15 cellular contexts compared by ENCODE assay signal in the genomic region with DNA sequence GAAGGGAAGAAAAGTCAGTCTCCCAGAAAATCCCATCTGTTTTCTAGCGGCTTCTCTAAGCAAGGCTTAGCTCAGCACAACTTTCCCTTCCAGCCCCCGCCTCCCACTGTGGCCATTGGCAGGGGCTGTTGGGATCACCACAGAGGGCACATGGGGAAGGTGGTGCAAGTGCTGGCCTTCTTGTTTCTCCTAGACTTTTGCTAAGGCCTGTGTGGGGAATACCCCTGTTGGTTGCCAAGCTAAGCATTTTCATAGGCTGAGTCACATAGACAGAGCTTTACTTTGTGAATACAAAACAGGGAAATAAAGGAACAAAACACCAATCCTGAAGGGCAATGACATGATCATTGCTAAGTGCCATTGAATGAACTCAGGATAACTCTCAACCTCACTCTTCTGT. TPM values are rescaled to one million over a fixed set of nuclear protein-coding genes. Genes with fewer than 3 reads are reported as not detected.
A peak's percentile ranks its signal among the peaks of the same experiment; 100 is the strongest.
DNase-seq lines count a peak whose midpoint lies in the region; ATAC-seq, FAIRE-seq and TF ChIP-seq lines count a peak whose summit lies in the region.
"Had no signal": no experiment of that assay in that cellular context is flagged by ENCODE, and none has a peak within 500 bp of the region (broad histone marks: within the 10 kb centered on the region; RNA-seq: fewer than 3 reads in every experiment).

No MANE protein-coding gene starts in this region.

- no peak for TF ChIP-seq RAD21 in HepG2 (CRISPR knock-in tag; IDR thresholded peaks at IDR 0.05)

- no peak overlapping the region for H3K4me2 ChIP-seq in HepG2 (ENCODE audit: low read depth, low read length)

- H3K9me3 ChIP-seq in AG04450 (ENCODE audit: control insufficient read depth, insufficient read depth, low read length) (no peaks in the 10 kb centered on the region; the same call in 1 of the 2 replicates), HepG2 (ENCODE audit: low read length) (no peaks in the 10 kb centered on the region)
- H3K9me3 ChIP-seq: neutrophil had no signal

- TF ChIP-seq CTCF in AG04450 (IDR thresholded peaks at IDR 0.05; ENCODE audit: low read depth, low read length) (no peak), bronchial epithelial cell (IDR thresholded peaks at IDR 0.05; ENCODE audit: insufficient read depth, low read length, severe bottlenecking) (no peak), HepG2 (CRISPR knock-in tag; IDR thresholded peaks at IDR 0.05) (no peak)

- DNase-seq in AG04450 (ENCODE audit: low read depth, low spot score) = peak; percentile 55
- peak; percentile 15 for DNase-seq in HS-5 (ENCODE audit: low read depth)
- peak; percentile 78 for DNase-seq in bronchial epithelial cell (ENCODE audit: low read depth)
- DNase-seq in HepG2 (ENCODE audit: low spot score) = peak; percentile 40
- no peak for DNase-seq in G401 (ENCODE audit: low spot score)
- DNase-seq in posterior cingulate gyrus = no peak
- DNase-seq in HEK293T (ENCODE audit: extremely low spot score) = no peak
- DNase-seq: activated CD4-positive, alpha-beta T cell treated with anti-CD3 and anti-CD28 coated beads for 4 hours; activated naive CD4-positive, alpha-beta T cell treated with anti-CD3 and anti-CD28 coated beads, Interleukin-2, amount 50 U/mL, for 16 hours; KG1; NCI-H345; SHP77; stimulated activated CD4-positive, alpha-beta T cell treated with anti-CD3 and anti-CD28 coated beads, Interleukin-4, amount 100 ng/mL, for 24 hours had no signal

- in situ Hi-C loops in HepG2 (cut with HindIII; ENCODE audit: extremely low pct_ligation_motif_present, low pct_unique_long_range_greater_than_20kb) (no loop called here), G401 (cut with HindIII; ENCODE audit: low sequenced_read_pairs) (no loop called here)

- H3K27ac ChIP-seq in AG04450 (ENCODE audit: low read depth, low read length) (peak overlapping the region; percentile 47), HepG2 (ENCODE audit: extremely low read length, insufficient read depth, low read length) (peak overlapping the region; percentile 57)
- H3K27ac ChIP-seq: neutrophil had no signal

- intact Hi-C loops in HepG2 (cut with micrococcal nuclease; ENCODE audit: unreplicated experiment) (no loop called here), posterior cingulate gyrus (cut with DNase I) (no loop called here)

- no peak for ATAC-seq in HepG2
- ATAC-seq in HG02763 (IDR thresholded peaks at IDR 0.05; ENCODE audit: unreplicated experiment) = no peak

- no peaks in the 10 kb centered on the region for H3K36me3 ChIP-seq in bronchial epithelial cell (ENCODE audit: control insufficient read depth, insufficient read depth, low read length)
- H3K36me3 ChIP-seq in HepG2 (replicated peaks in 1 of 2; ENCODE audit: control insufficient read depth in 1 of 2, insufficient read depth in 2 of 2, low read length in 2 of 2) = no peaks in the 10 kb centered on the region
- H3K36me3 ChIP-seq: neutrophil had no signal

- H3K9ac ChIP-seq in HepG2 (ENCODE audit: insufficient read depth, low read depth, low read length) = no peak overlapping the region

- H3K4me1 ChIP-seq in HepG2 (ENCODE audit: insufficient read depth, low read length) = peaks cover 66% of the 10 kb centered on the region

- no peaks in the 10 kb centered on the region for H4K20me1 ChIP-seq in HepG2 (ENCODE audit: insufficient read depth, low read length)

- no peaks in the 10 kb centered on the region for H3K79me2 ChIP-seq in HepG2 (ENCODE audit: insufficient read depth, low read length)

- H2AFZ ChIP-seq in HepG2 (ENCODE audit: low read length) = no peak overlapping the region

- POLR2A ChIA-PET in AG04450 (lab: Yijun Ruan, JAX) (interaction anchor here (0.6 kb wide), 1 partner anchor 132 kb away, joined by 3 read pairs; no protein-coding TSS in a partner anchor), HepG2 (lab: Yijun Ruan, JAX) (interaction anchor here (1.3 to 1.4 kb wide), 3 partner anchors 11 to 31 kb away, joined by 4 read pairs; no protein-coding TSS in a partner anchor), HEK293T (lab: Yijun Ruan, JAX) (no interaction called here)

- BruUV-seq in HepG2 (replicated peaks; lab: Mats Ljungman, UMichigan) = no TSS peak

- no peaks in the 10 kb centered on the region for H3K27me3 ChIP-seq in AG04450 (ENCODE audit: control insufficient read depth, insufficient read depth, low read length)
- H3K27me3 ChIP-seq in bronchial epithelial cell (ENCODE audit: control insufficient read depth, insufficient read depth, low read length) = no peaks in the 10 kb centered on the region
- H3K27me3 ChIP-seq in HepG2 (ENCODE audit: control insufficient read depth in 1 of 2, insufficient read depth in 2 of 2, low read length in 2 of 2) = no peaks in the 10 kb centered on the region
- H3K27me3 ChIP-seq: neutrophil had no signal

- 100% methylated on average over 2 of the region's 2 CpGs for WGBS in HepG2 (ENCODE audit: low lambda C conversion rate)

- FAIRE-seq in bronchial epithelial cell (lab: Jason Lieb, UNC) = no peak
- no peak for FAIRE-seq in HepG2 (lab: Jason Lieb, UNC)

- no peak for TF ChIP-seq POLR2A in HepG2 (IDR thresholded peaks at IDR 0.05; ENCODE audit: insufficient read depth in 1 of 2, low read depth in 2 of 2, low read length in 2 of 2)

- CTCF ChIA-PET in AG04450 (lab: Charles Lee) = no interaction called here
- CTCF ChIA-PET in HepG2 (lab: Yijun Ruan, JAX; ENCODE audit: low intra/inter-chr PET ratio, low total read pairs) = no interaction called here
- CTCF ChIA-PET in HEK293T (lab: Yijun Ruan, JAX) = interaction anchor here (0.7 kb wide), 1 partner anchor 287 kb away, joined by 3 read pairs; no protein-coding TSS in a partner anchor

- H3K4me3 ChIP-seq in AG04450 (ENCODE audit: low read depth, low read length) (no peak overlapping the region), bronchial epithelial cell (ENCODE audit: low read depth, low read length) (no peak overlapping the region), HepG2 (replicated peaks in 1 of 3; ENCODE audit: insufficient read depth in 1 of 3, low read depth in 2 of 3, low read length in 3 of 3) (no peak overlapping the region)

- TF ChIP-seq EP300 in HepG2 (IDR thresholded peaks at IDR 0.05; ENCODE audit: low read depth in 2 of 2, low read length in 2 of 2) (no peak), HepG2 (CRISPR knock-in tag; IDR thresholded peaks at IDR 0.05; ENCODE audit: borderline replicate concordance) (no peak)

TF ChIP-seq in HepG2, 621 proteins besides CTCF, POLR2A, EP300 and RAD21 (continues in another document):
- TF ChIP-seq SMC3 (IDR thresholded peaks at IDR 0.05; ENCODE audit: low read length) (0 out of 2 replicates have a peak, but pooled peaks have one; percentile 1), ZNF44 (CRISPR knock-in tag; IDR thresholded peaks at IDR 0.05) (no peak), ZNF577 (CRISPR knock-in tag; IDR thresholded peaks at IDR 0.05; ENCODE audit: borderline replicate concordance, low read depth) (no peak), SMAD9 (CRISPR knock-in tag; IDR thresholded peaks at IDR 0.05) (no peak)

TF ChIP-seq in HEK293T, 16 proteins besides CTCF, POLR2A, EP300 and RAD21:
- no peak for TF ChIP-seq L3MBTL2 (conservative IDR thresholded peaks at IDR 0.05)

RNA-seq across cellular contexts. Expression of gene TIAM2, which starts 32.4 kb away (rescaled TPM):
- polyA plus RNA-seq in AG04450 (2011; rRNA removed) (7.2 and 12.6 TPM in 2 replicates), HepG2 (2011; rRNA removed) (4.1 and 4.4 TPM in 2 replicates)
- polyA minus RNA-seq in AG04450 (2011; rRNA and poly(A)+ RNA removed) = 15.4 and 16.0 TPM in 2 replicates
- total RNA-seq in bronchial epithelial cell (2.4 and 2.6 TPM in 2 replicates), HepG2 (2016; rRNA removed; fragmentation: Illumina TruSeq; extraction: Trizol) (4.5 and 5.7 TPM in 2 replicates)
- total RNA-seq in HepG2 (2016; cell fraction: cytosol; rRNA removed; fragmentation: Illumina TruSeq; extraction: Trizol; ENCODE audit: low read depth) = 6.2 and 6.8 TPM in 2 replicates
- 4.2 and 4.7 TPM in 2 replicates for total RNA-seq in HepG2 (2016; cell fraction: insoluble cytoplasmic fraction; rRNA removed; fragmentation: Illumina TruSeq; extraction: Trizol)
- total RNA-seq in HepG2 (2016; cell fraction: membrane; rRNA removed; fragmentation: Illumina TruSeq; extraction: Trizol) = 4.9 and 5.3 TPM in 2 replicates
- 10.7 and 12.4 TPM in 2 replicates for total RNA-seq in HepG2 (2016; cell fraction: nucleus; rRNA removed; fragmentation: Illumina TruSeq; extraction: Trizol)
- 1.4 and 3.0 TPM in 2 replicates for polyA plus RNA-seq in HepG2 (2011; cell fraction: cytosol; rRNA removed)
- 4.4 and 7.3 TPM in 2 replicates for polyA plus RNA-seq in HepG2 (2011; cell fraction: nucleus; rRNA removed)
- polyA plus RNA-seq in HepG2 (2012) = 6.1 and 6.5 TPM in 2 replicates
- 0.99 and 1.1 TPM in 2 replicates for polyA plus RNA-seq in HepG2 (2016; cell fraction: cytosol; fragmentation: Illumina TruSeq; extraction: Trizol; ENCODE audit: low read depth)
- 4.5 and 6.0 TPM in 2 replicates for polyA plus RNA-seq in HepG2 (2016; cell fraction: insoluble cytoplasmic fraction; fragmentation: Illumina TruSeq; extraction: Trizol; ENCODE audit: low read depth)
- 1.4 and 2.0 TPM in 2 replicates for polyA plus RNA-seq in HepG2 (2016; cell fraction: membrane; fragmentation: Illumina TruSeq; extraction: Trizol; ENCODE audit: low read depth)
- polyA plus RNA-seq in HepG2 (2016; cell fraction: nucleus; fragmentation: Illumina TruSeq; extraction: Trizol; ENCODE audit: insufficient read depth, low read depth) = 11.0 and 12.4 TPM in 2 replicates
- 0.68 and 5.9 TPM in 2 replicates for polyA minus RNA-seq in HepG2 (2011; rRNA and poly(A)+ RNA removed; ENCODE audit: low replicate concordance)
- 3.0 and 4.9 TPM in 2 replicates for polyA minus RNA-seq in HepG2 (2011; cell fraction: cytosol; rRNA and poly(A)+ RNA removed)
- polyA minus RNA-seq in HepG2 (2011; cell fraction: nucleus; rRNA and poly(A)+ RNA removed) = 21.6 and 28.6 TPM in 2 replicates
- total RNA-seq in G401 (2014; rRNA removed; shearing (Covaris generic)) = 8.3 and 8.4 TPM in 2 replicates

Comparison
In these comparisons a context has a peak if more than half of its experiments do, and no peak if none do; other contexts are left out.
1. DNase-seq: peak in AG04450 (single experiment), HS-5 (single experiment), bronchial epithelial cell (single experiment) and HepG2 (single experiment); none in G401 (single experiment), posterior cingulate gyrus (0 of 10) and HEK293T (single experiment).